ENCODE assay signal across 21 cellular contexts in the genomic region with DNA sequence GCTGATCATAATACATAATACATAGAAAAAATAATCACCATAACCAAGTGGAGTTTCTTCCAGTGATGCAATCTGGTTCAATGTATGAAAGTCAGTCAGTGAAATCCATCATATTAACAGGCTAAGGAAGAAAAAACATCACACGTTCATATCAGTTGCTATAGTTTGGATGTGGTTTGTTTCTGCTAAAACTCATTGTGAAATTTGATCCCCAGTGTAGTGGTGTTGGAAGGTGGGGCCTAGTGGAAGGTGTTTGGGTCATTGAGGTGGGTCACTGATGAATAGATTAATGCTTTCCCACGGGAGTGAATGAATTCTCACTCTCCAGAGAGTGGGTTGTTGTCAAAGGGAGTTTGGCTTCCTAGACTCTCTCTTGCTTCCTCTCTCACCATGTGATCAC.
A peak's percentile ranks its signal among the peaks of the same experiment; 100 is the strongest.
DNase-seq lines count a peak whose midpoint lies in the region; ATAC-seq, FAIRE-seq and TF ChIP-seq lines count a peak whose summit lies in the region.
"Had no signal": no experiment of that assay in that cellular context is flagged by ENCODE, and none has a peak within 500 bp of the region (broad histone marks: within the 10 kb centered on the region; RNA-seq: fewer than 3 reads in every experiment).

No MANE protein-coding gene starts in this region.

- no peak overlapping the region for H3K4me3 ChIP-seq in bronchial epithelial cell (ENCODE audit: low read depth, low read length)
- no peak overlapping the region for H3K4me3 ChIP-seq in colonic mucosa
- H3K4me3 ChIP-seq: A549; BLaER1 treated with 17β-estradiol and CSF1 and Interleukin-3, amounts not matched to agents 10 nM and 100 nM had no signal

- H3K27ac Mint-ChIP-seq in natural killer cell, result peak overlapping the region; percentile 69 to 83
- H3K27ac Mint-ChIP-seq: B cell; CD4-positive, alpha-beta T cell; CD8-positive, alpha-beta T cell had no signal

- no peaks in the 10 kb centered on the region for H3K27me3 Mint-ChIP-seq in natural killer cell (ENCODE audit: low read depth in 2 of 2)
- H3K27me3 Mint-ChIP-seq: B cell; CD4-positive, alpha-beta T cell had no signal

- H3K36me3 ChIP-seq in bronchial epithelial cell (ENCODE audit: control insufficient read depth, insufficient read depth, low read length), result no peaks in the 10 kb centered on the region
- no peaks in the 10 kb centered on the region for H3K36me3 ChIP-seq in colonic mucosa

- intact Hi-C loops in natural killer cell (cut with micrococcal nuclease) (no loop called here), colonic mucosa (cut with DNase I) (no loop called here)

- FAIRE-seq in bronchial epithelial cell (lab: Jason Lieb, UNC) (peak; percentile 64), urothelium cell line (lab: Jason Lieb, UNC) (peak; percentile 78)
- FAIRE-seq: A549, D721Med, G401.6, GM12891, GM19239 had no signal

- no peak overlapping the region for H3K9ac ChIP-seq in colonic mucosa (ENCODE audit: low read depth in 2 of 2, low read length in 2 of 2)
- H3K9ac ChIP-seq: BLaER1 treated with 17β-estradiol and CSF1 and Interleukin-3, amounts not matched to agents 10 nM and 100 nM had no signal

- no peak overlapping the region for H3K27ac ChIP-seq in colonic mucosa
- H3K27ac ChIP-seq: 22Rv1; A549; BLaER1 treated with 17β-estradiol and CSF1 and Interleukin-3, amounts not matched to agents 10 nM and 100 nM; C4-2B had no signal

- ATAC-seq in natural killer cell (peak; percentile 32 to 67 (median 60)), HG03196 (IDR thresholded peaks at IDR 0.05; ENCODE audit: unreplicated experiment) (no peak)
- ATAC-seq: A549; CD8-positive, alpha-beta T cell had no signal

- no peak for TF ChIP-seq CTCF in bronchial epithelial cell (IDR thresholded peaks at IDR 0.05; ENCODE audit: insufficient read depth, low read length, severe bottlenecking)
- no peak for TF ChIP-seq CTCF in natural killer cell (IDR thresholded peaks at IDR 0.05)
- no peak for TF ChIP-seq CTCF in colonic mucosa (IDR thresholded peaks at IDR 0.05)

- H3K4me1 ChIP-seq in colonic mucosa, result no peaks in the 10 kb centered on the region
- H3K4me1 ChIP-seq: A549 had no signal

- peaks cover 51 to 71% of the 10 kb centered on the region in 2 donors for H3K4me1 Mint-ChIP-seq in natural killer cell

- H3K36me3 Mint-ChIP-seq in natural killer cell, result peaks cover 7% of the 10 kb centered on the region

- peaks cover 0 to 3% of the 10 kb centered on the region in 2 donors for H3K9me3 Mint-ChIP-seq in natural killer cell

- H3K9me3 ChIP-seq in colonic mucosa, result no peaks in the 10 kb centered on the region

- DNase-seq in bronchial epithelial cell (ENCODE audit: low read depth) (no peak), natural killer cell (no peak), urothelium cell line (ENCODE audit: low spot score) (no peak), colonic mucosa (no peak)
- DNase-seq: AML-193; Caco-2; Calu3; CD4-positive, alpha-beta T cell; CD8-positive, alpha-beta T cell; DMS79 treated with DMSO at 0.1 percent for 48 hours; GF-D8 had no signal

- no peaks in the 10 kb centered on the region for H3K27me3 ChIP-seq in bronchial epithelial cell (ENCODE audit: control insufficient read depth, insufficient read depth, low read length)
- H3K27me3 ChIP-seq in colonic mucosa, result no peaks in the 10 kb centered on the region
- H3K27me3 ChIP-seq: BLaER1 treated with 17β-estradiol and CSF1 and Interleukin-3, amounts not matched to agents 10 nM and 100 nM had no signal

- peak overlapping the region; percentile 4 for H3K4me3 Mint-ChIP-seq in natural killer cell
- H3K4me3 Mint-ChIP-seq: B cell; CD4-positive, alpha-beta T cell; CD8-positive, alpha-beta T cell had no signal
